8 cellular contexts compared by ENCODE assay signal in the genomic region with DNA sequence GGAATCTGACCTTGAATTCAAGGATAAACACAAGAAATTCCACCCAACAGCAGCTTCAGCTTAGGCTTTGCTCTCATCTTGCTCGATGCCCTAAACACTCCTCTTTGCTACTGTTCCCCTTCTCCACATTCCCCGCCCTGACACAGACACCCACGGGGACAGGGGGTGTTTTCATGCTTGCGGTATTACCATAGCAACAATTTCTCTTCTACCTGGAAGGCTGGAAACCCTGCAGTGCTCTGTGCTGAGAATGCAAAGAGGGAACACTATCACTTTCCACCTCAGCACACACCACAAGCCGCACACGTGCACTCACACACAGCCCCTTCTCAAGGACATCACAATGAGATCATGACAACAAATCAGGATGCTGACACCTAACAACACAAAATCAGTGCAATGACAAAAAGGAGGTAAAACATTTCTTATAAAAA.
DNase-seq lines count a peak whose midpoint lies in the region; ATAC-seq, FAIRE-seq and TF ChIP-seq lines count a peak whose summit lies in the region.

No MANE protein-coding gene starts in this region.

- H3K9me3 Mint-ChIP-seq in T-helper 1 cell treated with Interleukin-12 subunit alpha and Interleukin-12 subunit beta and Interleukin-4 antibody, amounts not matched to agents 30 μg/mL and 1 μg/mL, for 36 hours, result no peaks in the 10 kb centered on the region

- no peak overlapping the region for H3K9ac ChIP-seq in HepG2 (ENCODE audit: insufficient read depth, low read depth, low read length)
- H3K9ac ChIP-seq in colonic mucosa (ENCODE audit: low read depth in 2 of 2, low read length in 2 of 2), result no peak overlapping the region

- H3K79me2 ChIP-seq in HepG2 (ENCODE audit: insufficient read depth, low read length), result no peaks in the 10 kb centered on the region

- H3K27me3 Mint-ChIP-seq in T-helper 1 cell treated with Interleukin-12 subunit alpha and Interleukin-12 subunit beta and Interleukin-4 antibody, amounts not matched to agents 30 μg/mL and 1 μg/mL, for 36 hours (ENCODE audit: low read depth), result peaks cover 41% of the 10 kb centered on the region

- peak overlapping the region; percentile 76 for H3K27ac Mint-ChIP-seq in T-helper 1 cell treated with Interleukin-12 subunit alpha and Interleukin-12 subunit beta and Interleukin-4 antibody, amounts not matched to agents 30 μg/mL and 1 μg/mL, for 36 hours

- H3K4me2 ChIP-seq in HepG2 (ENCODE audit: low read depth, low read length), result no peak overlapping the region

- H3K9me3 ChIP-seq in HepG2 (ENCODE audit: low read length), result no peaks in the 10 kb centered on the region
- H3K9me3 ChIP-seq in colonic mucosa, result no peaks in the 10 kb centered on the region

- H3K4me3 Mint-ChIP-seq in T-helper 1 cell treated with Interleukin-12 subunit alpha and Interleukin-12 subunit beta and Interleukin-4 antibody, amounts not matched to agents 30 μg/mL and 1 μg/mL, for 36 hours, result peak overlapping the region; percentile 49

- H3K36me3 ChIP-seq in HepG2 (replicated peaks in 1 of 2; ENCODE audit: control insufficient read depth in 1 of 2, insufficient read depth in 2 of 2, low read length in 2 of 2) (peaks cover 26 to 48% of the 10 kb centered on the region in 2 experiments; a peak in 4 of 5 replicates), colonic mucosa (peaks cover 4% of the 10 kb centered on the region)

- in situ Hi-C loops in HepG2 (cut with HindIII; ENCODE audit: extremely low pct_ligation_motif_present, low pct_unique_long_range_greater_than_20kb), result no loop called here

- H4K20me1 ChIP-seq in HepG2 (ENCODE audit: insufficient read depth, low read length), result no peaks in the 10 kb centered on the region

- TF ChIP-seq CTCF in HepG2 (CRISPR knock-in tag; IDR thresholded peaks at IDR 0.05) (no peak), colonic mucosa (IDR thresholded peaks at IDR 0.05) (no peak)

- peaks cover 7% of the 10 kb centered on the region; the same call in 1 of the 2 replicates for H3K4me1 ChIP-seq in HepG2 (ENCODE audit: insufficient read depth, low read length)
- H3K4me1 ChIP-seq in colonic mucosa, result no peaks in the 10 kb centered on the region

- no peak for FAIRE-seq in HepG2 (lab: Jason Lieb, UNC)

- H3K4me3 ChIP-seq in HepG2 (replicated peaks in 1 of 3; ENCODE audit: insufficient read depth in 1 of 3, low read depth in 2 of 3, low read length in 3 of 3) (no peak overlapping the region), colonic mucosa (no peak overlapping the region)

- BruUV-seq in HepG2 (replicated peaks; lab: Mats Ljungman, UMichigan), result no TSS peak

- peaks cover 29% of the 10 kb centered on the region for H3K36me3 Mint-ChIP-seq in T-helper 1 cell treated with Interleukin-12 subunit alpha and Interleukin-12 subunit beta and Interleukin-4 antibody, amounts not matched to agents 30 μg/mL and 1 μg/mL, for 36 hours (ENCODE audit: low read depth)

- intact Hi-C loops in HepG2 (cut with micrococcal nuclease; ENCODE audit: unreplicated experiment) (loop anchor here (10.0 kb wide), 1 partner anchor 205 kb away; no protein-coding TSS in a partner anchor), colonic mucosa (cut with DNase I) (loop anchor here (2.0 kb wide), 1 partner anchor 205 kb away; no protein-coding TSS in a partner anchor)

- H3K27ac ChIP-seq in caudate nucleus (ENCODE audit: low read depth, low read length) (peak overlapping the region; percentile 74), HepG2 (ENCODE audit: extremely low read length, insufficient read depth, low read length) (no peak overlapping the region), colonic mucosa (no peak overlapping the region)

- DNase-seq in caudate nucleus (lab: John Stamatoyannopoulos, UW), result peak in 45 of 61 donors; percentile 25 to 94 (median 61)
- peak; percentile 51 for DNase-seq in pons (ENCODE audit: low spot score)
- no peak for DNase-seq in HepG2 (ENCODE audit: low spot score)
- no peak for DNase-seq in colonic mucosa
- DNase-seq in epidermal melanocyte (ENCODE audit: insufficient read length, low spot score), result no peak

- POLR2A ChIA-PET in HepG2 (lab: Yijun Ruan, JAX), result no interaction called here

- TF ChIP-seq EP300 in HepG2 (IDR thresholded peaks at IDR 0.05; ENCODE audit: low read depth in 2 of 2, low read length in 2 of 2) (no peak), HepG2 (CRISPR knock-in tag; IDR thresholded peaks at IDR 0.05; ENCODE audit: borderline replicate concordance) (no peak)

- ATAC-seq in GM18520 (IDR thresholded peaks at IDR 0.05; ENCODE audit: unreplicated experiment) (peak; percentile 46), HG02852 (IDR thresholded peaks at IDR 0.05; ENCODE audit: unreplicated experiment) (peak; percentile 67), HepG2 (no peak)

- H3K27me3 ChIP-seq in HepG2 (ENCODE audit: control insufficient read depth in 1 of 2, insufficient read depth in 2 of 2, low read length in 2 of 2) (no peaks in the 10 kb centered on the region), colonic mucosa (no peaks in the 10 kb centered on the region)

- WGBS in HepG2 (ENCODE audit: low lambda C conversion rate), result 78% methylated on average over 6 of the region's 6 CpGs

- H2AFZ ChIP-seq in HepG2 (ENCODE audit: low read length), result no peak overlapping the region

- CTCF ChIA-PET in HepG2 (lab: Yijun Ruan, JAX; ENCODE audit: low intra/inter-chr PET ratio, low total read pairs), result no interaction called here

- TF ChIP-seq POLR2A in HepG2 (IDR thresholded peaks at IDR 0.05; ENCODE audit: insufficient read depth in 1 of 2, low read depth in 2 of 2, low read length in 2 of 2), result no peak

- no peak for TF ChIP-seq RAD21 in HepG2 (CRISPR knock-in tag; IDR thresholded peaks at IDR 0.05)

- H3K4me1 Mint-ChIP-seq in T-helper 1 cell treated with Interleukin-12 subunit alpha and Interleukin-12 subunit beta and Interleukin-4 antibody, amounts not matched to agents 30 μg/mL and 1 μg/mL, for 36 hours (ENCODE audit: low read depth), result peaks cover 77% of the 10 kb centered on the region

TF ChIP-seq in HepG2, 621 proteins besides CTCF, POLR2A, EP300 and RAD21:
- no peak for TF ChIP-seq HNRNPH1 (optimal IDR thresholded peaks at IDR 0.05; ENCODE audit: low read depth, low read length)

Comparison
In these comparisons a context has a peak if more than half of its experiments do, and no peak if none do; other contexts are left out.
1. DNase-seq: peak in caudate nucleus (45 of 61) and pons (single experiment); none in HepG2 (single experiment), colonic mucosa (single experiment) and epidermal melanocyte (single experiment).